9 cellular contexts compared by ENCODE assay signal in genomic region chr17:32444301-32445074, GRCh38. TPM values are rescaled to one million over a fixed set of nuclear protein-coding genes. Genes with fewer than 3 reads are reported as not detected.
DNase-seq lines count a peak whose midpoint lies in the region; ATAC-seq, FAIRE-seq and TF ChIP-seq lines count a peak whose summit lies in the region.
"Had no signal": no experiment of that assay in that cellular context is flagged by ENCODE, and none has a peak within 500 bp of the region (broad histone marks: within the 10 kb centered on the region; RNA-seq: fewer than 3 reads in every experiment).

Gene PSMD11 (plus strand): TSS chr17:32444510. CDS start chr17:32444524, 14 bp downstream.

- DNase-seq in AG04450 (ENCODE audit: low read depth, low spot score) (peak; percentile 88), NCI-H2196 treated with DMSO at 0.1 percent for 48 hours (lab: John Stamatoyannopoulos, UW; ENCODE audit: unreplicated experiment) (peak; percentile 52), WERI-Rb-1 (peak; percentile 98), mammary epithelial cell (peak; percentile 95), small intestine (peak; percentile 97)

- H3K9me3 ChIP-seq in AG04450 (ENCODE audit: control insufficient read depth, insufficient read depth, low read length) (no peaks in the 10 kb centered on the region; the same call in 1 of the 2 replicates), WERI-Rb-1 (ENCODE audit: severe bottlenecking) (peaks cover 2% of the 10 kb centered on the region), mammary epithelial cell (replicated peaks; ENCODE audit: insufficient read depth, low read length) (no peaks in the 10 kb centered on the region), iPS-20b (ENCODE audit: insufficient read depth, low read depth, low read length) (no peaks in the 10 kb centered on the region), small intestine (ENCODE audit: control insufficient read depth, low read depth) (no peaks in the 10 kb centered on the region)

- TF ChIP-seq CTCF in AG04450 (IDR thresholded peaks at IDR 0.05; ENCODE audit: low read depth, low read length) (peak; percentile 86), WERI-Rb-1 (IDR thresholded peaks at IDR 0.05; ENCODE audit: low read depth, low read length) (peak; percentile 90), mammary epithelial cell (conservative IDR thresholded peaks at IDR 0.05 in 1 of 2, IDR thresholded peaks at IDR 0.05 in 1 of 2; ENCODE audit: extremely low read depth in 1 of 2, insufficient read depth in 1 of 2, low read depth in 1 of 2, low read length in 2 of 2) (peak; percentile 68 to 84)

- H3K27me3 ChIP-seq in AG04450 (ENCODE audit: control insufficient read depth, insufficient read depth, low read length) = peaks cover 7% of the 10 kb centered on the region
- no peaks in the 10 kb centered on the region for H3K27me3 ChIP-seq in WERI-Rb-1 (ENCODE audit: insufficient read depth, low read depth, severe bottlenecking)
- peaks cover 2% of the 10 kb centered on the region for H3K27me3 ChIP-seq in mammary epithelial cell (ENCODE audit: insufficient read depth, low read length)
- H3K27me3 ChIP-seq in iPS-20b (ENCODE audit: insufficient read depth, low read length) = peaks cover 13% of the 10 kb centered on the region
- H3K27me3 ChIP-seq in small intestine (ENCODE audit: control insufficient read depth in 2 of 2, insufficient read depth in 2 of 2, low read length in 2 of 2) = no peaks in the 10 kb centered on the region

- H3K27ac ChIP-seq in AG04450 (ENCODE audit: low read depth, low read length) (peak within 1 kb of the TSS; percentile 89), WERI-Rb-1 (peak within 1 kb of the TSS; percentile 90), mammary epithelial cell (ENCODE audit: insufficient read depth, low read depth, low read length) (peak within 1 kb of the TSS; percentile 93), iPS-20b (ENCODE audit: low read length) (peak within 1 kb of the TSS; percentile 66), small intestine (ENCODE audit: low read depth in 1 of 2, low read length in 1 of 2) (peak within 1 kb of the TSS in 1 of 2 donors; percentile 87)

- H3K4me1 ChIP-seq in mammary epithelial cell (ENCODE audit: insufficient read depth, low read length) = peaks cover 23% of the 10 kb centered on the region
- H3K4me1 ChIP-seq in iPS-20b (ENCODE audit: insufficient read depth, low read length) = peaks cover 5% of the 10 kb centered on the region; the same call in 1 of the 2 replicates
- H3K4me1 ChIP-seq in small intestine (ENCODE audit: control insufficient read depth in 2 of 2, insufficient read depth in 1 of 2, low read depth in 1 of 2, low read length in 1 of 2) = peaks cover 2 to 6% of the 10 kb centered on the region in 2 donors

- H4K20me1 ChIP-seq in mammary epithelial cell (ENCODE audit: insufficient read depth, low read length) = peaks cover 8% of the 10 kb centered on the region

- WGBS in mammary epithelial cell (ENCODE audit: low coverage, missing lambda C conversion rate) = 3% methylated on average over 13 of the region's 74 CpGs
- 0% methylated on average over 52 to 74 of the region's 74 CpGs for WGBS in small intestine, 3 donors

- peak; percentile 70 for ATAC-seq in GM18870 (IDR thresholded peaks at IDR 0.05; ENCODE audit: unreplicated experiment)
- ATAC-seq in HG03135 (IDR thresholded peaks at IDR 0.05; ENCODE audit: unreplicated experiment) = peak; percentile 89

- H3K9ac ChIP-seq in mammary epithelial cell (ENCODE audit: insufficient read depth, low read length) (peak within 1 kb of the TSS; percentile 92), iPS-20b (ENCODE audit: low read depth, low read length) (peak within 1 kb of the TSS; percentile 97)

- H3K36me3 ChIP-seq in WERI-Rb-1 (peaks cover 43% of the 10 kb centered on the region), mammary epithelial cell (ENCODE audit: insufficient read depth, low read length) (peaks cover 16% of the 10 kb centered on the region), iPS-20b (ENCODE audit: insufficient read depth, low read depth, low read length) (peaks cover 36% of the 10 kb centered on the region), small intestine (ENCODE audit: control insufficient read depth in 2 of 2, insufficient read depth in 2 of 2, low read length in 2 of 2) (peaks cover 0 to 2% of the 10 kb centered on the region in 2 donors)

- no peak for FAIRE-seq in small intestine (lab: Jason Lieb, UNC)
- FAIRE-seq: colon had no signal

- in situ Hi-C loops in mammary epithelial cell (cut with MboI; ENCODE audit: low sequenced_read_pairs in 2 of 2) = loop anchor here in 1 of 2 donors (25.0 kb wide), 1 partner anchor 468 kb away; no protein-coding TSS in a partner anchor

- POLR2A ChIA-PET in AG04450 (lab: Yijun Ruan, JAX) = interaction anchor here (0.6 to 1.2 kb wide), 6 partner anchors 11 to 53 kb away, joined by 3 to 4 read pairs (median 3); no protein-coding TSS in a partner anchor

- intact Hi-C loops in mammary epithelial cell (cut with micrococcal nuclease) = loop anchor here (2.0 to 5.0 kb wide), 2 partner anchors 92 to 192 kb away; partner anchors contain the start of gene ZNF207

- CTCF ChIA-PET in AG04450 (lab: Charles Lee) (interaction anchor here (0.5 to 8.5 kb wide), 23 partner anchors 9 to 252 kb away, joined by 3 to 132 read pairs (median 4); no protein-coding TSS in a partner anchor), mammary epithelial cell (lab: Charles Lee; ENCODE audit: low non-redundant PET) (interaction anchor here (0.7 to 1.2 kb wide), 4 partner anchors 10 to 310 kb away, joined by 3 to 9 read pairs (median 3); no protein-coding TSS in a partner anchor)

- H2AFZ ChIP-seq in mammary epithelial cell (ENCODE audit: low read depth, low read length) = peak within 1 kb of the TSS; percentile 100

- H3K4me3 ChIP-seq in AG04450 (ENCODE audit: low read depth, low read length) = peak within 1 kb of the TSS; percentile 92
- peak within 1 kb of the TSS; percentile 99 for H3K4me3 ChIP-seq in WERI-Rb-1 (ENCODE audit: low read depth, low read length)
- H3K4me3 ChIP-seq in mammary epithelial cell (replicated peaks in 1 of 3; ENCODE audit: insufficient read depth in 1 of 3, low read depth in 2 of 3, low read length in 3 of 3) = peak within 1 kb of the TSS; percentile 90 to 96 (median 93)
- peak within 1 kb of the TSS; percentile 98 for H3K4me3 ChIP-seq in iPS-20b (ENCODE audit: low read length)
- peak within 1 kb of the TSS; percentile 85 to 99 for H3K4me3 ChIP-seq in small intestine (ENCODE audit: low read depth in 1 of 2, low read length in 2 of 2)

- dilution Hi-C loops in mammary epithelial cell (cut with HindIII; ENCODE audit: low sequenced_read_pairs) = no loop called here

- peaks cover 53% of the 10 kb centered on the region for H3K79me2 ChIP-seq in mammary epithelial cell (ENCODE audit: insufficient read depth, low read length)

- H3K4me2 ChIP-seq in mammary epithelial cell (ENCODE audit: insufficient read depth, low read depth, low read length) = peak within 1 kb of the TSS; percentile 100

- TSS peak; percentile 95 for BruUV-seq in mammary epithelial cell (replicated peaks; lab: Mats Ljungman, UMichigan)

RNA-seq across cellular contexts. Expression of gene PSMD11, which starts in this region (rescaled TPM):
- polyA plus RNA-seq in AG04450 (2011; rRNA removed) = 85.0 and 99.0 TPM in 2 replicates
- 106 and 118 TPM in 2 replicates for polyA minus RNA-seq in AG04450 (2011; rRNA and poly(A)+ RNA removed)
- total RNA-seq in mammary epithelial cell = 100 to 1,000 TPM in 1 of 2 donors, 10 to 100 TPM in 1; 93.5 to 131 TPM
- 114 TPM for polyA plus RNA-seq in mammary epithelial cell
- 127 TPM for polyA minus RNA-seq in mammary epithelial cell
- 10 to 100 TPM; 39.4 to 46.0 (median 42.0) TPM for polyA plus RNA-seq in small intestine
